In genomic region chr21:29300547-29301138, GRCh38 we compare ENCODE assay signal across 8 cellular contexts. TPM values are rescaled to one million over a fixed set of nuclear protein-coding genes. Genes with fewer than 3 reads are reported as not detected.
DNase-seq lines count a peak whose midpoint lies in the region; ATAC-seq, FAIRE-seq and TF ChIP-seq lines count a peak whose summit lies in the region.

No MANE protein-coding gene starts in this region.

- H3K27ac Mint-ChIP-seq in CD4-positive, alpha-beta T cell = peak overlapping the region; percentile 86
- peak overlapping the region; percentile 91 for H3K27ac Mint-ChIP-seq in activated T-helper 2 cell treated with anti-CD3 and anti-CD28 coated beads, Interferon-gamma antibody, Interleukin-2, Interleukin-4, amounts not matched to agents 10 μg/mL and 5 μg/mL and 100 μg/mL, durations not matched to agents 14 hours and 24 hours and 36 hours

- H3K79me2 ChIP-seq in HepG2 (ENCODE audit: insufficient read depth, low read length) = peaks cover 63% of the 10 kb centered on the region

- in situ Hi-C loops in HepG2 (cut with HindIII; ENCODE audit: extremely low pct_ligation_motif_present, low pct_unique_long_range_greater_than_20kb) = no loop called here

- FAIRE-seq in HepG2 (lab: Jason Lieb, UNC) = no peak

- no peaks in the 10 kb centered on the region for H3K27me3 ChIP-seq in CD4-positive, alpha-beta T cell (ENCODE audit: control insufficient read depth, insufficient read depth, low read length)
- H3K27me3 ChIP-seq in HepG2 (ENCODE audit: control insufficient read depth in 1 of 2, insufficient read depth in 2 of 2, low read length in 2 of 2) = no peaks in the 10 kb centered on the region; a peak in 1 of 5 replicates
- no peaks in the 10 kb centered on the region for H3K27me3 ChIP-seq in vagina

- no peak for DNase-seq in CD4-positive, alpha-beta T cell
- no peak for DNase-seq in activated T-helper 2 cell treated with anti-CD3 and anti-CD28 coated beads, Interferon-gamma antibody, Interleukin-2, Interleukin-4, amounts not matched to agents 10 μg/mL and 5 μg/mL and 100 μg/mL, durations not matched to agents 14 hours and 24 hours and 36 hours (ENCODE audit: low spot score)
- DNase-seq in HepG2 (ENCODE audit: low spot score) (no peak), vagina (ENCODE audit: extremely low spot score in 2 of 2) (no peak), GF-D8 (lab: John Stamatoyannopoulos, UW) (no peak), HK-2 (ENCODE audit: unreplicated experiment) (no peak)

- no peaks in the 10 kb centered on the region for H3K27me3 Mint-ChIP-seq in CD4-positive, alpha-beta T cell
- peaks cover 6% of the 10 kb centered on the region for H3K27me3 Mint-ChIP-seq in activated T-helper 2 cell treated with anti-CD3 and anti-CD28 coated beads, Interferon-gamma antibody, Interleukin-2, Interleukin-4, amounts not matched to agents 10 μg/mL and 5 μg/mL and 100 μg/mL, durations not matched to agents 14 hours and 24 hours and 36 hours (ENCODE audit: low read depth)

- peaks cover 55% of the 10 kb centered on the region for H4K20me1 ChIP-seq in HepG2 (ENCODE audit: insufficient read depth, low read length)

- no peak for TF ChIP-seq CTCF in CD4-positive, alpha-beta T cell (IDR thresholded peaks at IDR 0.05)
- TF ChIP-seq CTCF in HepG2 (CRISPR knock-in tag; IDR thresholded peaks at IDR 0.05) (no peak), vagina (IDR thresholded peaks at IDR 0.05) (no peak)

- H2AFZ ChIP-seq in HepG2 (ENCODE audit: low read length) = no peak overlapping the region

- H3K4me3 ChIP-seq in HepG2 (replicated peaks in 1 of 3; ENCODE audit: insufficient read depth in 1 of 3, low read depth in 2 of 3, low read length in 3 of 3) (peak overlapping the region; percentile 73 to 83 (median 82)), vagina (peak overlapping the region; percentile 82 to 96)

- H3K4me3 Mint-ChIP-seq in CD4-positive, alpha-beta T cell = peak overlapping the region; percentile 92
- peak overlapping the region; percentile 93 for H3K4me3 Mint-ChIP-seq in activated T-helper 2 cell treated with anti-CD3 and anti-CD28 coated beads, Interferon-gamma antibody, Interleukin-2, Interleukin-4, amounts not matched to agents 10 μg/mL and 5 μg/mL and 100 μg/mL, durations not matched to agents 14 hours and 24 hours and 36 hours (ENCODE audit: low read depth)

- H3K36me3 Mint-ChIP-seq in CD4-positive, alpha-beta T cell (ENCODE audit: low read depth) = peaks cover 17% of the 10 kb centered on the region
- H3K36me3 Mint-ChIP-seq in activated T-helper 2 cell treated with anti-CD3 and anti-CD28 coated beads, Interferon-gamma antibody, Interleukin-2, Interleukin-4, amounts not matched to agents 10 μg/mL and 5 μg/mL and 100 μg/mL, durations not matched to agents 14 hours and 24 hours and 36 hours (ENCODE audit: low read depth) = peaks cover 5% of the 10 kb centered on the region

- H3K9me3 ChIP-seq in CD4-positive, alpha-beta T cell (ENCODE audit: control insufficient read depth, low read length) = no peaks in the 10 kb centered on the region
- H3K9me3 ChIP-seq in HepG2 (ENCODE audit: low read length) (no peaks in the 10 kb centered on the region), vagina (no peaks in the 10 kb centered on the region)

- H3K9me3 Mint-ChIP-seq in CD4-positive, alpha-beta T cell = no peaks in the 10 kb centered on the region
- H3K9me3 Mint-ChIP-seq in activated T-helper 2 cell treated with anti-CD3 and anti-CD28 coated beads, Interferon-gamma antibody, Interleukin-2, Interleukin-4, amounts not matched to agents 10 μg/mL and 5 μg/mL and 100 μg/mL, durations not matched to agents 14 hours and 24 hours and 36 hours = no peaks in the 10 kb centered on the region

- CTCF ChIA-PET in CD4-positive, alpha-beta T cell (lab: Charles Lee) = interaction anchor here (1.1 to 2.0 kb wide), 3 partner anchors 48 to 224 kb away, joined by 3 to 7 read pairs (median 5); no protein-coding TSS in a partner anchor
- CTCF ChIA-PET in HepG2 (lab: Yijun Ruan, JAX; ENCODE audit: low intra/inter-chr PET ratio, low total read pairs) = no interaction called here

- peaks cover 75% of the 10 kb centered on the region for H3K4me1 Mint-ChIP-seq in CD4-positive, alpha-beta T cell (ENCODE audit: low read depth)
- H3K4me1 Mint-ChIP-seq in activated T-helper 2 cell treated with anti-CD3 and anti-CD28 coated beads, Interferon-gamma antibody, Interleukin-2, Interleukin-4, amounts not matched to agents 10 μg/mL and 5 μg/mL and 100 μg/mL, durations not matched to agents 14 hours and 24 hours and 36 hours (ENCODE audit: low read depth) = peaks cover 47% of the 10 kb centered on the region

- peak overlapping the region; percentile 92 for H3K9ac ChIP-seq in HepG2 (ENCODE audit: insufficient read depth, low read depth, low read length)

- no peak for TF ChIP-seq EP300 in HepG2 (IDR thresholded peaks at IDR 0.05; ENCODE audit: low read depth in 2 of 2, low read length in 2 of 2)
- no peak for TF ChIP-seq EP300 in HepG2 (CRISPR knock-in tag; IDR thresholded peaks at IDR 0.05; ENCODE audit: borderline replicate concordance)

- peak overlapping the region; percentile 87 for H3K4me2 ChIP-seq in HepG2 (ENCODE audit: low read depth, low read length)

- H3K36me3 ChIP-seq in HepG2 (replicated peaks in 1 of 2; ENCODE audit: control insufficient read depth in 1 of 2, insufficient read depth in 2 of 2, low read length in 2 of 2) (no peaks in the 10 kb centered on the region), vagina (no peaks in the 10 kb centered on the region)

- H3K27ac ChIP-seq in CD4-positive, alpha-beta T cell (ENCODE audit: low read depth, low read length) = peak overlapping the region; percentile 39
- peak overlapping the region; percentile 92 for H3K27ac ChIP-seq in HepG2 (ENCODE audit: extremely low read length, insufficient read depth, low read length)
- H3K27ac ChIP-seq in vagina = peak overlapping the region; percentile 94

- 5% methylated on average over 6 of the region's 6 CpGs for WGBS in HepG2 (ENCODE audit: low lambda C conversion rate)

- peak; percentile 9 for ATAC-seq in CD4-positive, alpha-beta T cell (ENCODE audit: poor library complexity)
- ATAC-seq in GM19324 (IDR thresholded peaks at IDR 0.05; ENCODE audit: low FRiP score, unreplicated experiment) (peak; percentile 64), HG03196 (IDR thresholded peaks at IDR 0.05; ENCODE audit: unreplicated experiment) (peak; percentile 70), HepG2 (no peak)

- H3K4me1 ChIP-seq in HepG2 (ENCODE audit: insufficient read depth, low read length) (peaks cover 69% of the 10 kb centered on the region), vagina (peaks cover 66% of the 10 kb centered on the region)

- TF ChIP-seq RAD21 in HepG2 (CRISPR knock-in tag; IDR thresholded peaks at IDR 0.05) = no peak

- no TSS peak for BruUV-seq in HepG2 (replicated peaks; lab: Mats Ljungman, UMichigan)

- intact Hi-C loops in CD4-positive, alpha-beta T cell (cut with DNase I, micrococcal nuclease) = loop anchor here (2.0 to 10.0 kb wide), 3 partner anchors 42 to 174 kb away; no protein-coding TSS in a partner anchor
- intact Hi-C loops in activated T-helper 2 cell treated with anti-CD3 and anti-CD28 coated beads, Interferon-gamma antibody, Interleukin-2, Interleukin-4, amounts not matched to agents 10 μg/mL and 5 μg/mL and 100 μg/mL, durations not matched to agents 14 hours and 24 hours and 36 hours (cut with micrococcal nuclease) = loop anchor here (1.0 to 5.0 kb wide), 5 partner anchors 71 to 227 kb away; partner anchors contain the start of gene CCT8
- intact Hi-C loops in HepG2 (cut with micrococcal nuclease; ENCODE audit: unreplicated experiment) (no loop called here), vagina (cut with DNase I) (no loop called here)

- TF ChIP-seq POLR2A in HepG2 (IDR thresholded peaks at IDR 0.05; ENCODE audit: insufficient read depth in 1 of 2, low read depth in 2 of 2, low read length in 2 of 2) (no peak), vagina (IDR thresholded peaks at IDR 0.05) (no peak)

- POLR2A ChIA-PET in CD4-positive, alpha-beta T cell (lab: Charles Lee) = interaction anchor here (1.0 to 4.4 kb wide), 8 partner anchors 12 to 308 kb away, joined by 3 to 24 read pairs (median 4); partner anchors contain the start of genes CCT8 and LTN1
- POLR2A ChIA-PET in HepG2 (lab: Yijun Ruan, JAX) = interaction anchor here (1.9 to 2.6 kb wide), 3 partner anchors 13 to 26 kb away, joined by 5 to 9 read pairs (median 8); no protein-coding TSS in a partner anchor

TF ChIP-seq in HepG2, 621 proteins besides CTCF, POLR2A, EP300 and RAD21 (continues in another document):
- no peak for TF ChIP-seq ZSCAN31 (CRISPR knock-in tag; IDR thresholded peaks at IDR 0.05; ENCODE audit: low read depth)
- no peak for TF ChIP-seq ZNF577 (CRISPR knock-in tag; IDR thresholded peaks at IDR 0.05; ENCODE audit: borderline replicate concordance, low read depth)
- no peak for TF ChIP-seq KLF11 (CRISPR knock-in tag; IDR thresholded peaks at IDR 0.05)
- TF ChIP-seq HNRNPH1 (optimal IDR thresholded peaks at IDR 0.05; ENCODE audit: low read depth, low read length) = no peak

RNA-seq across cellular contexts. Expression of gene BACH1, which starts 1.9 kb away (rescaled TPM):
- 10 to 100 TPM; 64.4 to 65.9 TPM for total RNA-seq in CD4-positive, alpha-beta T cell
- total RNA-seq in activated T-helper 2 cell treated with anti-CD3 and anti-CD28 coated beads, Interferon-gamma antibody, Interleukin-2, Interleukin-4, amounts not matched to agents 10 μg/mL and 5 μg/mL and 100 μg/mL, durations not matched to agents 14 hours and 24 hours and 36 hours = 35.2 and 37.9 TPM in 2 replicates
- total RNA-seq in HepG2 (2016; rRNA removed; fragmentation: Illumina TruSeq; extraction: Trizol) = 51.7 and 68.9 TPM in 2 replicates
- total RNA-seq in HepG2 (2016; cell fraction: cytosol; rRNA removed; fragmentation: Illumina TruSeq; extraction: Trizol; ENCODE audit: low read depth) = 113 and 125 TPM in 2 replicates
- 49.5 and 66.2 TPM in 2 replicates for total RNA-seq in HepG2 (2016; cell fraction: insoluble cytoplasmic fraction; rRNA removed; fragmentation: Illumina TruSeq; extraction: Trizol)
- 187 and 248 TPM in 2 replicates for total RNA-seq in HepG2 (2016; cell fraction: membrane; rRNA removed; fragmentation: Illumina TruSeq; extraction: Trizol)
- total RNA-seq in HepG2 (2016; cell fraction: nucleus; rRNA removed; fragmentation: Illumina TruSeq; extraction: Trizol) = 43.0 and 46.1 TPM in 2 replicates
- polyA plus RNA-seq in HepG2 (2011; rRNA removed) = 11.9 and 16.5 TPM in 2 replicates
- 6.1 and 8.1 TPM in 2 replicates for polyA plus RNA-seq in HepG2 (2011; cell fraction: cytosol; rRNA removed)
- 7.4 and 10.3 TPM in 2 replicates for polyA plus RNA-seq in HepG2 (2011; cell fraction: nucleus; rRNA removed)
- 19.6 and 28.5 TPM in 2 replicates for polyA plus RNA-seq in HepG2 (2012)
- 0.31 and 0.51 TPM in 2 replicates for polyA plus RNA-seq in HepG2 (2016; cell fraction: cytosol; fragmentation: Illumina TruSeq; extraction: Trizol; ENCODE audit: low read depth)
- polyA plus RNA-seq in HepG2 (2016; cell fraction: insoluble cytoplasmic fraction; fragmentation: Illumina TruSeq; extraction: Trizol; ENCODE audit: low read depth) = 17.5 and 19.8 TPM in 2 replicates
- 2.6 and 3.9 TPM in 2 replicates for polyA plus RNA-seq in HepG2 (2016; cell fraction: membrane; fragmentation: Illumina TruSeq; extraction: Trizol; ENCODE audit: low read depth)
- 11.8 and 12.9 TPM in 2 replicates for polyA plus RNA-seq in HepG2 (2016; cell fraction: nucleus; fragmentation: Illumina TruSeq; extraction: Trizol; ENCODE audit: insufficient read depth, low read depth)
- polyA minus RNA-seq in HepG2 (2011; rRNA and poly(A)+ RNA removed; ENCODE audit: low replicate concordance) = 153 and 196 TPM in 2 replicates
- polyA minus RNA-seq in HepG2 (2011; cell fraction: cytosol; rRNA and poly(A)+ RNA removed) = 67.8 and 73.1 TPM in 2 replicates
- 101 and 111 TPM in 2 replicates for polyA minus RNA-seq in HepG2 (2011; cell fraction: nucleus; rRNA and poly(A)+ RNA removed)
- total RNA-seq in vagina = 33.1 TPM

Comparison
In these comparisons a context has a peak if more than half of its experiments do, and no peak if none do; other contexts are left out.
1. H3K27ac ChIP-seq: peak in every context shown above with its lines; median percentile 94 in vagina; 92 in HepG2; 39 in CD4-positive, alpha-beta T cell.
2. intact Hi-C loops: an anchor here in CD4-positive, alpha-beta T cell (2.0 to 10.0 kb wide) and activated T-helper 2 cell treated with anti-CD3 and anti-CD28 coated beads, Interferon-gamma antibody, Interleukin-2, Interleukin-4, amounts not matched to agents 10 μg/mL and 5 μg/mL and 100 μg/mL, durations not matched to agents 14 hours and 24 hours and 36 hours (1.0 to 5.0 kb wide); none called in HepG2 and vagina.